In the genomic region with DNA sequence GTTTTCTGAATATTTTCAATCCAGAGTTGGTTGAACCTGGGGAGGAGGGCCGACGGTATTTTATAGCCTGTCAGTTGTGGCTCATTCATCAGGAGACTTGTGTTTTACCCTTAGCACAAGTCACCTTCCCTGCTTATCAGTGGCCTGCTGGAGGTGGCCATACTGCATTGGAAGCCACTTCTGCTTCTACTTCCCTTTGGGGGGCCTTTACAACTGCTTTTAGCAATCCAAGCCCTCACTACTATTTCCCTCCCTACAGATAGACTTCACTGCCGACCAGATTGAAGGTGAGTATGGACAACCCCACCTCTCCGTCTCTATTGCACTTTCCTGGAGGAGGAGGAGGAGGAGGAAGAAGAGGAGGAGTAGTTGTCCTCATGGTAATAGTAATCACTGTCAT, we compare ENCODE assay signal across 1 cellular context.
A peak's percentile ranks its signal among the peaks of the same experiment; 100 is the strongest.
TF ChIP-seq lines count a peak whose summit lies in the region.

No MANE protein-coding gene starts in this region.

TF ChIP-seq in K562, 482 proteins besides CTCF, POLR2A, EP300 and RAD21 (continues in another document):
- peak; percentile 5 for TF ChIP-seq HDAC3 (IDR thresholded peaks at IDR 0.05; ENCODE audit: borderline replicate concordance, partially characterized antibody)
- TF ChIP-seq, protein P1, sequence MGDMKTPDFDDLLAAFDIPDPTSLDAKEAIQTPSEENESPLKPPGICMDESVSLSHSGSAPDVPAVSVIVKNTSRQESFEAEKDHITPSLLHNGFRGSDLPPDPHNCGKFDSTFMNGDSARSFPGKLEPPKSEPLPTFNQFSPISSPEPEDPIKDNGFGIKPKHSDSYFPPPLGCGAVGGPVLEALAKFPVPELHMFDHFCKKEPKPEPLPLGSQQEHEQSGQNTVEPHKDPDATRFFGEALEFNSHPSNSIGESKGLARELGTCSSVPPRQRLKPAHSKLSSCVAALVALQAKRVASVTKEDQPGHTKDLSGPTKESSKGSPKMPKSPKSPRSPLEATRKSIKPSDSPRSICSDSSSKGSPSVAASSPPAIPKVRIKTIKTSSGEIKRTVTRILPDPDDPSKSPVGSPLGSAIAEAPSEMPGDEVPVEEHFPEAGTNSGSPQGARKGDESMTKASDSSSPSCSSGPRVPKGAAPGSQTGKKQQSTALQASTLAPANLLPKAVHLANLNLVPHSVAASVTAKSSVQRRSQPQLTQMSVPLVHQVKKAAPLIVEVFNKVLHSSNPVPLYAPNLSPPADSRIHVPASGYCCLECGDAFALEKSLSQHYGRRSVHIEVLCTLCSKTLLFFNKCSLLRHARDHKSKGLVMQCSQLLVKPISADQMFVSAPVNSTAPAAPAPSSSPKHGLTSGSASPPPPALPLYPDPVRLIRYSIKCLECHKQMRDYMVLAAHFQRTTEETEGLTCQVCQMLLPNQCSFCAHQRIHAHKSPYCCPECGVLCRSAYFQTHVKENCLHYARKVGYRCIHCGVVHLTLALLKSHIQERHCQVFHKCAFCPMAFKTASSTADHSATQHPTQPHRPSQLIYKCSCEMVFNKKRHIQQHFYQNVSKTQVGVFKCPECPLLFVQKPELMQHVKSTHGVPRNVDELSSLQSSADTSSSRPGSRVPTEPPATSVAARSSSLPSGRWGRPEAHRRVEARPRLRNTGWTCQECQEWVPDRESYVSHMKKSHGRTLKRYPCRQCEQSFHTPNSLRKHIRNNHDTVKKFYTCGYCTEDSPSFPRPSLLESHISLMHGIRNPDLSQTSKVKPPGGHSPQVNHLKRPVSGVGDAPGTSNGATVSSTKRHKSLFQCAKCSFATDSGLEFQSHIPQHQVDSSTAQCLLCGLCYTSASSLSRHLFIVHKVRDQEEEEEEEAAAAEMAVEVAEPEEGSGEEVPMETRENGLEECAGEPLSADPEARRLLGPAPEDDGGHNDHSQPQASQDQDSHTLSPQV (IDR thresholded peaks at IDR 0.05): 0 out of 2 replicates have a peak, but pooled peaks have one; percentile 42
- peak; percentile 5; the same call in 1 of the 2 replicates for TF ChIP-seq JUND (IDR thresholded peaks at IDR 0.05; ENCODE audit: borderline replicate concordance, low read depth, low read length)
- no peak; the same call in 2 of the 3 replicates for TF ChIP-seq JUND (tag; IDR thresholded peaks at IDR 0.05; ENCODE audit: borderline replicate concordance, low read depth, low read length)
- TF ChIP-seq PRPF4 (IDR thresholded peaks at IDR 0.05; ENCODE audit: insufficient read depth, low read depth, low read length, poor library complexity, severe bottlenecking): no peak
- no peak for TF ChIP-seq POLR2B (IDR thresholded peaks at IDR 0.05; ENCODE audit: low read depth, partially characterized antibody)
- no peak for TF ChIP-seq POLR3G (IDR thresholded peaks at IDR 0.05; ENCODE audit: extremely low read depth, insufficient read length, insufficient replicate concordance)
- no peak for TF ChIP-seq ZC3H8 (IDR thresholded peaks at IDR 0.05)
- TF ChIP-seq, protein P2, sequence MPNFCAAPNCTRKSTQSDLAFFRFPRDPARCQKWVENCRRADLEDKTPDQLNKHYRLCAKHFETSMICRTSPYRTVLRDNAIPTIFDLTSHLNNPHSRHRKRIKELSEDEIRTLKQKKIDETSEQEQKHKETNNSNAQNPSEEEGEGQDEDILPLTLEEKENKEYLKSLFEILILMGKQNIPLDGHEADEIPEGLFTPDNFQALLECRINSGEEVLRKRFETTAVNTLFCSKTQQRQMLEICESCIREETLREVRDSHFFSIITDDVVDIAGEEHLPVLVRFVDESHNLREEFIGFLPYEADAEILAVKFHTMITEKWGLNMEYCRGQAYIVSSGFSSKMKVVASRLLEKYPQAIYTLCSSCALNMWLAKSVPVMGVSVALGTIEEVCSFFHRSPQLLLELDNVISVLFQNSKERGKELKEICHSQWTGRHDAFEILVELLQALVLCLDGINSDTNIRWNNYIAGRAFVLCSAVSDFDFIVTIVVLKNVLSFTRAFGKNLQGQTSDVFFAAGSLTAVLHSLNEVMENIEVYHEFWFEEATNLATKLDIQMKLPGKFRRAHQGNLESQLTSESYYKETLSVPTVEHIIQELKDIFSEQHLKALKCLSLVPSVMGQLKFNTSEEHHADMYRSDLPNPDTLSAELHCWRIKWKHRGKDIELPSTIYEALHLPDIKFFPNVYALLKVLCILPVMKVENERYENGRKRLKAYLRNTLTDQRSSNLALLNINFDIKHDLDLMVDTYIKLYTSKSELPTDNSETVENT (CRISPR knock-in tag; IDR thresholded peaks at IDR 0.05): no peak
- no peak for TF ChIP-seq NBN (IDR thresholded peaks at IDR 0.05; ENCODE audit: low read depth)
- TF ChIP-seq TCF3 (CRISPR knock-in tag; IDR thresholded peaks at IDR 0.05): peak; percentile 68
- TF ChIP-seq, protein P3, sequence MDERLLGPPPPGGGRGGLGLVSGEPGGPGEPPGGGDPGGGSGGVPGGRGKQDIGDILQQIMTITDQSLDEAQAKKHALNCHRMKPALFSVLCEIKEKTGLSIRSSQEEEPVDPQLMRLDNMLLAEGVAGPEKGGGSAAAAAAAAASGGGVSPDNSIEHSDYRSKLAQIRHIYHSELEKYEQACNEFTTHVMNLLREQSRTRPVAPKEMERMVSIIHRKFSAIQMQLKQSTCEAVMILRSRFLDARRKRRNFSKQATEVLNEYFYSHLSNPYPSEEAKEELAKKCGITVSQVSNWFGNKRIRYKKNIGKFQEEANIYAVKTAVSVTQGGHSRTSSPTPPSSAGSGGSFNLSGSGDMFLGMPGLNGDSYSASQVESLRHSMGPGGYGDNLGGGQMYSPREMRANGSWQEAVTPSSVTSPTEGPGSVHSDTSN (CRISPR knock-in tag; IDR thresholded peaks at IDR 0.05; ENCODE audit: low read depth): no peak
- TF ChIP-seq, protein P3 (tag; conservative IDR thresholded peaks at IDR 0.05; ENCODE audit: low read depth): peak; percentile 85
- no peak for TF ChIP-seq NCOA4 (IDR thresholded peaks at IDR 0.05; ENCODE audit: partially characterized antibody)
- TF ChIP-seq, protein P4, sequence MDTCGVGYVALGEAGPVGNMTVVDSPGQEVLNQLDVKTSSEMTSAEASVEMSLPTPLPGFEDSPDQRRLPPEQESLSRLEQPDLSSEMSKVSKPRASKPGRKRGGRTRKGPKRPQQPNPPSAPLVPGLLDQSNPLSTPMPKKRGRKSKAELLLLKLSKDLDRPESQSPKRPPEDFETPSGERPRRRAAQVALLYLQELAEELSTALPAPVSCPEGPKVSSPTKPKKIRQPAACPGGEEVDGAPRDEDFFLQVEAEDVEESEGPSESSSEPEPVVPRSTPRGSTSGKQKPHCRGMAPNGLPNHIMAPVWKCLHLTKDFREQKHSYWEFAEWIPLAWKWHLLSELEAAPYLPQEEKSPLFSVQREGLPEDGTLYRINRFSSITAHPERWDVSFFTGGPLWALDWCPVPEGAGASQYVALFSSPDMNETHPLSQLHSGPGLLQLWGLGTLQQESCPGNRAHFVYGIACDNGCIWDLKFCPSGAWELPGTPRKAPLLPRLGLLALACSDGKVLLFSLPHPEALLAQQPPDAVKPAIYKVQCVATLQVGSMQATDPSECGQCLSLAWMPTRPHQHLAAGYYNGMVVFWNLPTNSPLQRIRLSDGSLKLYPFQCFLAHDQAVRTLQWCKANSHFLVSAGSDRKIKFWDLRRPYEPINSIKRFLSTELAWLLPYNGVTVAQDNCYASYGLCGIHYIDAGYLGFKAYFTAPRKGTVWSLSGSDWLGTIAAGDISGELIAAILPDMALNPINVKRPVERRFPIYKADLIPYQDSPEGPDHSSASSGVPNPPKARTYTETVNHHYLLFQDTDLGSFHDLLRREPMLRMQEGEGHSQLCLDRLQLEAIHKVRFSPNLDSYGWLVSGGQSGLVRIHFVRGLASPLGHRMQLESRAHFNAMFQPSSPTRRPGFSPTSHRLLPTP (IDR thresholded peaks at IDR 0.05; ENCODE audit: borderline replicate concordance, extremely low read depth, insufficient read length): no peak
- no peak for TF ChIP-seq SUPT5H (IDR thresholded peaks at IDR 0.05)
- TF ChIP-seq DMBX1 (CRISPR knock-in tag; IDR thresholded peaks at IDR 0.05; ENCODE audit: borderline replicate concordance): peak; percentile 28; the same call in 1 of the 2 replicates
- no peak for TF ChIP-seq SMAD4 (CRISPR knock-in tag; conservative IDR thresholded peaks at IDR 0.05)
- no peak for TF ChIP-seq BRF1 (IDR thresholded peaks at IDR 0.05; ENCODE audit: borderline replicate concordance, extremely low read depth, insufficient read length)
- TF ChIP-seq CCNT2 (IDR thresholded peaks at IDR 0.05; ENCODE audit: borderline replicate concordance, extremely low read depth, insufficient read length, low read depth, low read length): no peak
- TF ChIP-seq, protein P5, sequence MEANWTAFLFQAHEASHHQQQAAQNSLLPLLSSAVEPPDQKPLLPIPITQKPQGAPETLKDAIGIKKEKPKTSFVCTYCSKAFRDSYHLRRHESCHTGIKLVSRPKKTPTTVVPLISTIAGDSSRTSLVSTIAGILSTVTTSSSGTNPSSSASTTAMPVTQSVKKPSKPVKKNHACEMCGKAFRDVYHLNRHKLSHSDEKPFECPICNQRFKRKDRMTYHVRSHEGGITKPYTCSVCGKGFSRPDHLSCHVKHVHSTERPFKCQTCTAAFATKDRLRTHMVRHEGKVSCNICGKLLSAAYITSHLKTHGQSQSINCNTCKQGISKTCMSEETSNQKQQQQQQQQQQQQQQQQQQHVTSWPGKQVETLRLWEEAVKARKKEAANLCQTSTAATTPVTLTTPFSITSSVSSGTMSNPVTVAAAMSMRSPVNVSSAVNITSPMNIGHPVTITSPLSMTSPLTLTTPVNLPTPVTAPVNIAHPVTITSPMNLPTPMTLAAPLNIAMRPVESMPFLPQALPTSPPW (CRISPR knock-in tag; IDR thresholded peaks at IDR 0.05): no peak
- no peak for TF ChIP-seq RBM25 (IDR thresholded peaks at IDR 0.05; ENCODE audit: low read depth, low read length, severe bottlenecking)
- TF ChIP-seq, protein P6, sequence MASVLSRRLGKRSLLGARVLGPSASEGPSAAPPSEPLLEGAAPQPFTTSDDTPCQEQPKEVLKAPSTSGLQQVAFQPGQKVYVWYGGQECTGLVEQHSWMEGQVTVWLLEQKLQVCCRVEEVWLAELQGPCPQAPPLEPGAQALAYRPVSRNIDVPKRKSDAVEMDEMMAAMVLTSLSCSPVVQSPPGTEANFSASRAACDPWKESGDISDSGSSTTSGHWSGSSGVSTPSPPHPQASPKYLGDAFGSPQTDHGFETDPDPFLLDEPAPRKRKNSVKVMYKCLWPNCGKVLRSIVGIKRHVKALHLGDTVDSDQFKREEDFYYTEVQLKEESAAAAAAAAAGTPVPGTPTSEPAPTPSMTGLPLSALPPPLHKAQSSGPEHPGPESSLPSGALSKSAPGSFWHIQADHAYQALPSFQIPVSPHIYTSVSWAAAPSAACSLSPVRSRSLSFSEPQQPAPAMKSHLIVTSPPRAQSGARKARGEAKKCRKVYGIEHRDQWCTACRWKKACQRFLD (CRISPR knock-in tag; IDR thresholded peaks at IDR 0.05): 0 out of 2 replicates have a peak, but pooled peaks have one; percentile 55
- TF ChIP-seq SPI1 (IDR thresholded peaks at IDR 0.05; ENCODE audit: borderline replicate concordance, low read depth, low read length): peak; percentile 91
- TF ChIP-seq MCM3 (IDR thresholded peaks at IDR 0.05): no peak
- no peak for TF ChIP-seq CHD2 (IDR thresholded peaks at IDR 0.05; ENCODE audit: low read depth, low read length)
- TF ChIP-seq MED1 (CRISPR knock-in tag; IDR thresholded peaks at IDR 0.05; ENCODE audit: borderline replicate concordance): no peak
- 0 out of 2 replicates have a peak, but pooled peaks have one; percentile 14 for TF ChIP-seq ZEB2 (IDR thresholded peaks at IDR 0.05)
- TF ChIP-seq, protein P7, sequence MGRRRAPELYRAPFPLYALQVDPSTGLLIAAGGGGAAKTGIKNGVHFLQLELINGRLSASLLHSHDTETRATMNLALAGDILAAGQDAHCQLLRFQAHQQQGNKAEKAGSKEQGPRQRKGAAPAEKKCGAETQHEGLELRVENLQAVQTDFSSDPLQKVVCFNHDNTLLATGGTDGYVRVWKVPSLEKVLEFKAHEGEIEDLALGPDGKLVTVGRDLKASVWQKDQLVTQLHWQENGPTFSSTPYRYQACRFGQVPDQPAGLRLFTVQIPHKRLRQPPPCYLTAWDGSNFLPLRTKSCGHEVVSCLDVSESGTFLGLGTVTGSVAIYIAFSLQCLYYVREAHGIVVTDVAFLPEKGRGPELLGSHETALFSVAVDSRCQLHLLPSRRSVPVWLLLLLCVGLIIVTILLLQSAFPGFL (CRISPR knock-in tag; IDR thresholded peaks at IDR 0.05): no peak
- TF ChIP-seq STAT5A (IDR thresholded peaks at IDR 0.05; ENCODE audit: borderline replicate concordance, low read length): peak; percentile 20; the same call in 1 of the 2 replicates
- no peak for TF ChIP-seq ZNF77 (CRISPR knock-in tag; IDR thresholded peaks at IDR 0.05)
- TF ChIP-seq ZNF197 (CRISPR knock-in tag; IDR thresholded peaks at IDR 0.05; ENCODE audit: low read depth): no peak
- no peak for TF ChIP-seq ETV6 (IDR thresholded peaks at IDR 0.05; ENCODE audit: borderline replicate concordance in 1 of 2, low read depth in 2 of 2, low read length in 1 of 2)
- TF ChIP-seq ETV6 (CRISPR knock-in tag; IDR thresholded peaks at IDR 0.05; ENCODE audit: borderline replicate concordance): no peak
- 0 out of 2 replicates have a peak, but pooled peaks have one; percentile 26 for TF ChIP-seq MYC (IDR thresholded peaks at IDR 0.05; ENCODE audit: low read depth, low read length)
- TF ChIP-seq MYC (CRISPR knock-in tag; IDR thresholded peaks at IDR 0.05; ENCODE audit: borderline replicate concordance, low read depth): no peak
- TF ChIP-seq SP1 (CRISPR knock-in tag; IDR thresholded peaks at IDR 0.05): no peak
- TF ChIP-seq GATAD2B (IDR thresholded peaks at IDR 0.05; ENCODE audit: borderline replicate concordance): no peak
- TF ChIP-seq BRCA1 (IDR thresholded peaks at IDR 0.05): no peak
- no peak for TF ChIP-seq BRCA1 (CRISPR knock-in tag; IDR thresholded peaks at IDR 0.05)
- TF ChIP-seq, protein P8, sequence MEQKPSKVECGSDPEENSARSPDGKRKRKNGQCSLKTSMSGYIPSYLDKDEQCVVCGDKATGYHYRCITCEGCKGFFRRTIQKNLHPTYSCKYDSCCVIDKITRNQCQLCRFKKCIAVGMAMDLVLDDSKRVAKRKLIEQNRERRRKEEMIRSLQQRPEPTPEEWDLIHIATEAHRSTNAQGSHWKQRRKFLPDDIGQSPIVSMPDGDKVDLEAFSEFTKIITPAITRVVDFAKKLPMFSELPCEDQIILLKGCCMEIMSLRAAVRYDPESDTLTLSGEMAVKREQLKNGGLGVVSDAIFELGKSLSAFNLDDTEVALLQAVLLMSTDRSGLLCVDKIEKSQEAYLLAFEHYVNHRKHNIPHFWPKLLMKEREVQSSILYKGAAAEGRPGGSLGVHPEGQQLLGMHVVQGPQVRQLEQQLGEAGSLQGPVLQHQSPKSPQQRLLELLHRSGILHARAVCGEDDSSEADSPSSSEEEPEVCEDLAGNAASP (IDR thresholded peaks at IDR 0.05): no peak
- no peak for TF ChIP-seq HOXB6 (CRISPR knock-in tag; IDR thresholded peaks at IDR 0.05; ENCODE audit: borderline replicate concordance)
- no peak for TF ChIP-seq RBM39 (optimal IDR thresholded peaks at IDR 0.05; ENCODE audit: low read depth, low read length)
- TF ChIP-seq HMGN3 (IDR thresholded peaks at IDR 0.05; ENCODE audit: borderline replicate concordance, extremely low read depth, insufficient read length, low read depth, low read length): no peak
